Comparison of ENCODE assay signal across 16 cellular contexts in the genomic region with DNA sequence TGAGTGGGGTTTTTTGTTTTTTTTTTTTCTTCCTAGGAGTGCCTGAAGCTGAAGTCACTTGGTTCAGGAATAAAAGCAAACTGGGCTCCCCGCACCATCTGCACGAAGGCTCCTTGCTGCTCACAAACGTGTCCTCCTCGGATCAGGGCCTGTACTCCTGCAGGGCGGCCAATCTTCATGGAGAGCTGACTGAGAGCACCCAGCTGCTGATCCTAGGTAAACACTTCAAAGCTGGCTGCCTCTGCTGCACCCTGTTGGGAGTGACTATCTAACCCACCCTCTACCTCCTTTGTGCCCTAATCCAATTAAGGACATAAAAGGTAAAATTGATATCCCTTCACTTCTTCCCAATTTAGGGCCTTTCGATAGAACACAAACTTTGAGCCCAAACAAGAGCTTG.
A peak's percentile ranks its signal among the peaks of the same experiment; 100 is the strongest.
DNase-seq lines count a peak whose midpoint lies in the region; TF ChIP-seq lines count a peak whose summit lies in the region.
"Had no signal": no experiment of that assay in that cellular context is flagged by ENCODE, and none has a peak within 500 bp of the region (broad histone marks: within the 10 kb centered on the region; RNA-seq: fewer than 3 reads in every experiment).

No MANE protein-coding gene starts in this region.

- H3K4me1 ChIP-seq in uterus, result no peaks in the 10 kb centered on the region
- H3K4me1 ChIP-seq: psoas muscle, SJSA1 had no signal

- no peak for TF ChIP-seq POLR2A in uterus (IDR thresholded peaks at IDR 0.05)

- no peaks in the 10 kb centered on the region for H3K27me3 ChIP-seq in uterus
- H3K27me3 ChIP-seq: SJSA1, stomach had no signal

- H3K27ac ChIP-seq in 22Rv1 (no peak overlapping the region), uterus (no peak overlapping the region)
- H3K27ac ChIP-seq: psoas muscle, SJSA1 had no signal

- intact Hi-C loops in uterus (cut with DNase I; ENCODE audit: low total_unique reads), result no loop called here

- no peaks in the 10 kb centered on the region for H3K36me3 ChIP-seq in uterus
- H3K36me3 ChIP-seq: SJSA1, stomach had no signal

- H3K4me3 ChIP-seq in uterus, result no peak overlapping the region
- H3K4me3 ChIP-seq: psoas muscle, SJSA1, stomach had no signal

- TF ChIP-seq CTCF in 22Rv1 (IDR thresholded peaks at IDR 0.05) (0 out of 2 replicates have a peak, but pooled peaks have one; percentile 7), uterus (IDR thresholded peaks at IDR 0.05) (no peak)

- DNase-seq in DMS153 treated with DMSO at 0.1 percent for 48 hours (lab: John Stamatoyannopoulos, UW; ENCODE audit: unreplicated experiment) (peak; percentile 73), NCI-H146 (lab: John Stamatoyannopoulos, UW) (peak; percentile 73), NCI-H82 treated with DMSO at 0.1 percent for 48 hours (lab: John Stamatoyannopoulos, UW; ENCODE audit: unreplicated experiment) (peak; percentile 32), SK-N-DZ (ENCODE audit: low spot score) (no peak), uterus (no peak), cerebellar nuclear complex (lab: John Stamatoyannopoulos, UW) (no peak)
- DNase-seq in activated CD8-positive, alpha-beta memory T cell treated with anti-CD3 and anti-CD28 coated beads, Interleukin-2, amount 50 U/mL, for 48 hours, result no peak
- DNase-seq: activated naive CD8-positive, alpha-beta T cell treated with anti-CD3 and anti-CD28 coated beads, Interleukin-2, amount 50 U/mL, for 24 hours; activated T-cell treated with anti-CD3 and anti-CD28 coated beads, Interleukin-2, amount 50 U/mL, for 24 hours; caudate nucleus; left ventricle myocardium superior; PC-3; psoas muscle; stomach had no signal

- no peaks in the 10 kb centered on the region for H3K9me3 ChIP-seq in uterus
- H3K9me3 ChIP-seq: psoas muscle, SJSA1, stomach had no signal

Comparison
In these comparisons a context has a peak if more than half of its experiments do, and no peak if none do; other contexts are left out.
1. DNase-seq: peak in DMS153 treated with DMSO at 0.1 percent for 48 hours (single experiment), NCI-H146 (single experiment) and NCI-H82 treated with DMSO at 0.1 percent for 48 hours (single experiment); none in SK-N-DZ (single experiment), uterus (0 of 2), activated CD8-positive, alpha-beta memory T cell treated with anti-CD3 and anti-CD28 coated beads, Interleukin-2, amount 50 U/mL, for 48 hours (single experiment) and cerebellar nuclear complex (0 of 2).